Comparison of ENCODE assay signal across 8 cellular contexts in genomic region chr21:33490991-33491372, GRCh38. TPM values are rescaled to one million over a fixed set of nuclear protein-coding genes. Genes with fewer than 3 reads are reported as not detected.
A peak's percentile ranks its signal among the peaks of the same experiment; 100 is the strongest.
DNase-seq lines count a peak whose midpoint lies in the region; ATAC-seq and TF ChIP-seq lines count a peak whose summit lies in the region.

No MANE protein-coding gene starts in this region.

- H3K4me3 Mint-ChIP-seq in activated naive CD8-positive, alpha-beta T cell treated with anti-CD3 and anti-CD28 coated beads, Interleukin-2, amount 10 ng/mL, durations not matched to agents 7 days and 5 days, result peak overlapping the region; percentile 82
- peak overlapping the region; percentile 84 to 94 for H3K4me3 Mint-ChIP-seq in stimulated activated naive CD8-positive, alpha-beta T cell treated with anti-CD3 and anti-CD28 coated beads, Interleukin-15, amount 100 ng/mL, for 72 hours

- H3K4me1 ChIP-seq in A673 (ENCODE audit: insufficient read depth, low read length, poor library complexity, severe bottlenecking), result peaks cover 4% of the 10 kb centered on the region

- H3K36me3 Mint-ChIP-seq in activated naive CD8-positive, alpha-beta T cell treated with anti-CD3 and anti-CD28 coated beads, Interleukin-2, amount 10 ng/mL, durations not matched to agents 7 days and 5 days, result no peaks in the 10 kb centered on the region

- POLR2A ChIA-PET in A673 (lab: Charles Lee; ENCODE audit: low non-redundant PET), result interaction anchor here (1.8 kb wide), 1 partner anchor 11 kb away, joined by 7 read pairs; the partner anchor contains the start of gene TMEM50B
- POLR2A ChIA-PET in activated naive CD8-positive, alpha-beta T cell treated with anti-CD3 and anti-CD28 coated beads, Interleukin-2, amount 10 ng/mL, durations not matched to agents 7 days and 5 days (lab: Charles Lee), result interaction anchor here (0.7 to 3.6 kb wide), 7 partner anchors 9 to 98 kb away, joined by 3 to 95 read pairs (median 4); partner anchors contain the start of genes DONSON, GART and TMEM50B

- no TSS peak for BruUV-seq in A673 (replicated peaks; lab: Mats Ljungman, UMichigan)

- ATAC-seq in HG03097 (IDR thresholded peaks at IDR 0.05; ENCODE audit: low FRiP score, unreplicated experiment) (peak; percentile 3), GM19395 (IDR thresholded peaks at IDR 0.05; ENCODE audit: unreplicated experiment) (no peak)
- no peak for ATAC-seq in activated naive CD8-positive, alpha-beta T cell treated with anti-CD3 and anti-CD28 coated beads, Interleukin-2, amount 10 ng/mL, durations not matched to agents 7 days and 5 days (ENCODE audit: low read depth)
- no peak for ATAC-seq in stimulated activated naive CD8-positive, alpha-beta T cell treated with anti-CD3 and anti-CD28 coated beads, Interleukin-15, amount 100 ng/mL, for 72 hours

- H3K9me3 ChIP-seq in A673 (ENCODE audit: low read depth, low read length, poor library complexity, severe bottlenecking), result no peaks in the 10 kb centered on the region
- no peaks in the 10 kb centered on the region for H3K9me3 ChIP-seq in iPS-18c (ENCODE audit: control insufficient read depth, insufficient read depth, low read length)

- H3K9me3 Mint-ChIP-seq in activated naive CD8-positive, alpha-beta T cell treated with anti-CD3 and anti-CD28 coated beads, Interleukin-2, amount 10 ng/mL, durations not matched to agents 7 days and 5 days, result no peaks in the 10 kb centered on the region
- H3K9me3 Mint-ChIP-seq in stimulated activated naive CD8-positive, alpha-beta T cell treated with anti-CD3 and anti-CD28 coated beads, Interleukin-15, amount 100 ng/mL, for 72 hours, result no peaks in the 10 kb centered on the region

- peaks cover 4% of the 10 kb centered on the region for H3K27me3 Mint-ChIP-seq in activated naive CD8-positive, alpha-beta T cell treated with anti-CD3 and anti-CD28 coated beads, Interleukin-2, amount 10 ng/mL, durations not matched to agents 7 days and 5 days
- H3K27me3 Mint-ChIP-seq in stimulated activated naive CD8-positive, alpha-beta T cell treated with anti-CD3 and anti-CD28 coated beads, Interleukin-15, amount 100 ng/mL, for 72 hours, result no peaks in the 10 kb centered on the region

- H3K4me3 ChIP-seq in A673 (ENCODE audit: low read depth, low read length, poor library complexity, severe bottlenecking) (peak overlapping the region; percentile 67), iPS-18c (ENCODE audit: insufficient read depth, low read depth, low read length) (peak overlapping the region; percentile 76)

- H3K36me3 ChIP-seq in A673 (ENCODE audit: insufficient read depth, low read length, poor library complexity, severe bottlenecking), result no peaks in the 10 kb centered on the region

- peaks cover 6% of the 10 kb centered on the region for H3K4me1 Mint-ChIP-seq in activated naive CD8-positive, alpha-beta T cell treated with anti-CD3 and anti-CD28 coated beads, Interleukin-2, amount 10 ng/mL, durations not matched to agents 7 days and 5 days
- peaks cover 16% of the 10 kb centered on the region for H3K4me1 Mint-ChIP-seq in stimulated activated naive CD8-positive, alpha-beta T cell treated with anti-CD3 and anti-CD28 coated beads, Interleukin-15, amount 100 ng/mL, for 72 hours

- H3K27ac Mint-ChIP-seq in activated naive CD8-positive, alpha-beta T cell treated with anti-CD3 and anti-CD28 coated beads, Interleukin-2, amount 10 ng/mL, durations not matched to agents 7 days and 5 days, result peak overlapping the region; percentile 82
- H3K27ac Mint-ChIP-seq in stimulated activated naive CD8-positive, alpha-beta T cell treated with anti-CD3 and anti-CD28 coated beads, Interleukin-15, amount 100 ng/mL, for 72 hours, result peak overlapping the region; percentile 94 to 98

- peak overlapping the region; percentile 76 for H3K27ac ChIP-seq in A673 (ENCODE audit: low read depth, low read length, poor library complexity, severe bottlenecking)

- CTCF ChIA-PET in A673 (lab: Charles Lee), result interaction anchor here (1.0 kb wide), 1 partner anchor 11 kb away, joined by 5 read pairs; the partner anchor contains the start of gene TMEM50B

- intact Hi-C loops in A673 (cut with micrococcal nuclease; ENCODE audit: unreplicated experiment), result no loop called here

- H3K27me3 ChIP-seq in A673 (replicated peaks; ENCODE audit: insufficient read depth, low read depth, low read length, poor library complexity), result no peaks in the 10 kb centered on the region

- DNase-seq in A673 (ENCODE audit: low spot score) (peak; percentile 13), NCI-H2171 (lab: John Stamatoyannopoulos, UW) (no peak), SKM-1 (lab: John Stamatoyannopoulos, UW; ENCODE audit: unreplicated experiment) (no peak)
- no peak for DNase-seq in activated naive CD8-positive, alpha-beta T cell treated with anti-CD3 and anti-CD28 coated beads, Interleukin-2, amount 10 ng/mL, durations not matched to agents 7 days and 5 days
- no peak for DNase-seq in stimulated activated naive CD8-positive, alpha-beta T cell treated with anti-CD3 and anti-CD28 coated beads, Interleukin-15, amount 100 ng/mL, for 72 hours

- no peak for TF ChIP-seq CTCF in A673 (conservative IDR thresholded peaks at IDR 0.05; ENCODE audit: low read depth, low read length)

RNA-seq across cellular contexts. Expression of gene DNAJC28, which starts 0.5 kb away (rescaled TPM):
- 1.7 and 2.1 TPM in 2 replicates for total RNA-seq in A673 (2021)
- total RNA-seq in activated naive CD8-positive, alpha-beta T cell treated with anti-CD3 and anti-CD28 coated beads, Interleukin-2, amount 10 ng/mL, durations not matched to agents 7 days and 5 days, result 1 to 10 TPM; 1.2 to 1.5 TPM

RNA-seq across cellular contexts. Expression of gene TMEM50B, which starts 11.2 kb away (rescaled TPM):
- total RNA-seq in A673 (2021), result 18.9 and 19.1 TPM in 2 replicates
- 10 to 100 TPM; 72.6 to 80.3 TPM for total RNA-seq in activated naive CD8-positive, alpha-beta T cell treated with anti-CD3 and anti-CD28 coated beads, Interleukin-2, amount 10 ng/mL, durations not matched to agents 7 days and 5 days

RNA-seq across cellular contexts. Expression of gene GART, which starts 50.9 kb away (rescaled TPM):
- total RNA-seq in A673 (2021), result 205 and 210 TPM in 2 replicates
- 100 to 1,000 TPM; 102 to 117 TPM for total RNA-seq in activated naive CD8-positive, alpha-beta T cell treated with anti-CD3 and anti-CD28 coated beads, Interleukin-2, amount 10 ng/mL, durations not matched to agents 7 days and 5 days

RNA-seq across cellular contexts. Expression of gene SON, which starts 51.9 kb away (rescaled TPM):
- total RNA-seq in A673 (2021), result 322 and 328 TPM in 2 replicates
- total RNA-seq in activated naive CD8-positive, alpha-beta T cell treated with anti-CD3 and anti-CD28 coated beads, Interleukin-2, amount 10 ng/mL, durations not matched to agents 7 days and 5 days, result 100 to 1,000 TPM; 357 to 376 TPM
